Comparison of ENCODE assay signal across 8 cellular contexts in the genomic region with DNA sequence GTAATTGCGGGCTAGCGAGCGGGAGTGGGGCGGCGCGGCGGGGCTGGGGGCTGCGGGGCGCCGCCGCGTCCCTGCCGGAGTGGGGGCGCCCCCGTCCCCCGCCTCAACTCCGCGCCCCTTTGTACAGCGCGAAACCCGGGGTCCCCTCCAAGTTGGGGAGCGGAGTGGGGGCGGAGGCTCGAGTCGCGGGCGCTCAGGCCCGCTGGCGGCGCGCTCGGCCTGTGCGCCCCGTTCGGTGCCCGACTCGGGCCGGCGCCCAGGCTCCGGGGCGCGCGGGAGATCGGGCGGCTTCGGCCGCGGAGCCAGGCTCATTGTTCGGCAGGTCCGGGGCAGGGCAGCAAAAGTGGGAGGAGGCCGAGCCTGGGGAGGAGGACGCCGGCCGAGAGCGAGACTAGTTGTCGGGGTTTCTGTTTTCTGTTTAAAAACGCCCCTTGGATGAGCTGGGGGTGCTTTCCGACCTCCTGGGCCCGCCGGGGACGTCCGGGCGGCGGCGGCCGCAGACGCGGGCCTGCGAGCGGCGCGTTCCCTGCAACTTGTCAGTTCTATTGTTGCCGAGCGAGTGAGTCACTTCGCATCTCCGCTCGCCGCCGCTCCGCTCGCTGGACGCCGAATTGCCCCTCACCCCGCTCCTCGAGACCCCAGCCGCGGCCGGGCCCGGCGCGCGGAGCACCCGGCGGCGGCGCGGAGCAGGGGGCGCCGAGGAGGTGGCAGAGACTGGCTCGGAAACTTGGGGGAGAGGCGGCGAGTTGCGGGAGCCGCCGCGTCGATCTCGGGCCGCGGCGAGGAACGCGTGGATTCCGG. TPM values are rescaled to one million over a fixed set of nuclear protein-coding genes. Genes with fewer than 3 reads are reported as not detected.
DNase-seq lines count a peak whose midpoint lies in the region; ATAC-seq and TF ChIP-seq lines count a peak whose summit lies in the region.

No MANE protein-coding gene starts in this region.

- no peaks in the 10 kb centered on the region for H3K27me3 ChIP-seq in Caco-2 (replicated peaks; ENCODE audit: control insufficient read depth, insufficient read depth, low read length)
- no peaks in the 10 kb centered on the region for H3K27me3 ChIP-seq in gastrocnemius medialis

- H3K27ac Mint-ChIP-seq in Caco-2 (ENCODE audit: unreplicated experiment) = peak overlapping the region; percentile 97
- peak overlapping the region; percentile 71 for H3K27ac Mint-ChIP-seq in T-helper 2 cell treated with Interferon-gamma antibody and Interleukin-4, amounts not matched to agents 5 μg/mL and 100 μg/mL, for 36 hours

- H3K36me3 Mint-ChIP-seq in Caco-2 (ENCODE audit: insufficient read depth, unreplicated experiment) = peaks cover 23% of the 10 kb centered on the region
- H3K36me3 Mint-ChIP-seq in T-helper 2 cell treated with Interferon-gamma antibody and Interleukin-4, amounts not matched to agents 5 μg/mL and 100 μg/mL, for 36 hours (ENCODE audit: low read depth) = peaks cover 24% of the 10 kb centered on the region

- CTCF ChIA-PET in Caco-2 (lab: Charles Lee) = interaction anchor here (0.6 to 1.1 kb wide), 5 partner anchors 31 to 454 kb away, joined by 3 to 10 read pairs (median 4); a partner anchor contains a TSS

- H3K4me3 ChIP-seq in Caco-2 (ENCODE audit: low read depth, low read length) (peak overlapping the region; percentile 92), astrocyte of the cerebellum (ENCODE audit: low read depth, low read length) (peak overlapping the region; percentile 81), gastrocnemius medialis (peak overlapping the region; percentile 83 to 91 (median 87))

- TF ChIP-seq CTCF in Caco-2 (IDR thresholded peaks at IDR 0.05; ENCODE audit: insufficient read depth in 1 of 2, low read depth in 1 of 2, low read length in 1 of 2, severe bottlenecking in 1 of 2, unreplicated experiment in 1 of 2) (no peak), astrocyte of the cerebellum (IDR thresholded peaks at IDR 0.05; ENCODE audit: low read depth, low read length, missing control alignments) (no peak), gastrocnemius medialis (IDR thresholded peaks at IDR 0.05 in 4 of 5, conservative IDR thresholded peaks at IDR 0.05 in 1 of 5) (no peak)

- H3K4me3 Mint-ChIP-seq in Caco-2 (ENCODE audit: unreplicated experiment) = peak overlapping the region; percentile 99
- peak overlapping the region; percentile 88 for H3K4me3 Mint-ChIP-seq in T-helper 2 cell treated with Interferon-gamma antibody and Interleukin-4, amounts not matched to agents 5 μg/mL and 100 μg/mL, for 36 hours

- DNase-seq in Caco-2 (peak; percentile 61 to 66), HT-29 (ENCODE audit: low spot score) (peak; percentile 75), astrocyte of the cerebellum (ENCODE audit: low read depth) (peak; percentile 27), hypothalamus (lab: John Stamatoyannopoulos, UW) (peak in 35 of 51 donors; percentile 11 to 72 (median 43)), gastrocnemius medialis (peak; percentile 28 to 52), KBM-7 (no peak)
- DNase-seq in T-helper 2 cell treated with Interferon-gamma antibody and Interleukin-4, amounts not matched to agents 5 μg/mL and 100 μg/mL, for 36 hours (ENCODE audit: low spot score) = peak; percentile 59

- no peaks in the 10 kb centered on the region for H3K27me3 Mint-ChIP-seq in Caco-2 (ENCODE audit: insufficient read depth, unreplicated experiment)
- H3K27me3 Mint-ChIP-seq in T-helper 2 cell treated with Interferon-gamma antibody and Interleukin-4, amounts not matched to agents 5 μg/mL and 100 μg/mL, for 36 hours (ENCODE audit: low read depth) = no peaks in the 10 kb centered on the region

- H3K9me3 ChIP-seq in Caco-2 (no peaks in the 10 kb centered on the region), gastrocnemius medialis (no peaks in the 10 kb centered on the region)

- in situ Hi-C loops in astrocyte of the cerebellum (cut with HindIII; ENCODE audit: low sequenced_read_pairs) = no loop called here
- in situ Hi-C loops in gastrocnemius medialis (cut with MboI; ENCODE audit: low sequenced_read_pairs in 4 of 4) = loop anchor here (25.0 kb wide), 2 partner anchors 218 to 393 kb away; no protein-coding TSS in a partner anchor
- in situ Hi-C loops in KBM-7 (cut with MboI; ENCODE audit: low pct_unique_long_range_greater_than_20kb, low sequenced_read_pairs) = loop anchor here (25.0 kb wide), 1 partner anchor 393 kb away; no protein-coding TSS in a partner anchor

- POLR2A ChIA-PET in Caco-2 (lab: Charles Lee) = interaction anchor here (0.6 to 1.3 kb wide), 3 partner anchors 31 to 172 kb away, joined by 3 to 16 read pairs (median 3); no protein-coding TSS in a partner anchor

- no peaks in the 10 kb centered on the region for H3K9me3 Mint-ChIP-seq in Caco-2 (ENCODE audit: unreplicated experiment)
- H3K9me3 Mint-ChIP-seq in T-helper 2 cell treated with Interferon-gamma antibody and Interleukin-4, amounts not matched to agents 5 μg/mL and 100 μg/mL, for 36 hours = no peaks in the 10 kb centered on the region

- peaks cover 8% of the 10 kb centered on the region for H3K4me1 Mint-ChIP-seq in Caco-2 (ENCODE audit: low read depth, unreplicated experiment)
- H3K4me1 Mint-ChIP-seq in T-helper 2 cell treated with Interferon-gamma antibody and Interleukin-4, amounts not matched to agents 5 μg/mL and 100 μg/mL, for 36 hours (ENCODE audit: low read depth) = peaks cover 30% of the 10 kb centered on the region

- ATAC-seq in GM19467 (IDR thresholded peaks at IDR 0.05; ENCODE audit: unreplicated experiment) (peak; percentile 23), gastrocnemius medialis (peak; percentile 68 to 69)

- intact Hi-C loops in Caco-2 (cut with micrococcal nuclease; ENCODE audit: unreplicated experiment) = loop anchor here (1.0 to 2.0 kb wide), 3 partner anchors 32 to 220 kb away; no protein-coding TSS in a partner anchor
- intact Hi-C loops in gastrocnemius medialis (cut with DNase I; ENCODE audit: low total_unique reads) = loop anchor here (1.0 to 5.0 kb wide), 5 partner anchors 32 to 387 kb away; a partner anchor contains a TSS

- H3K36me3 ChIP-seq in Caco-2 (ENCODE audit: control insufficient read depth, insufficient read depth, low read length) (no peaks in the 10 kb centered on the region), gastrocnemius medialis (no peaks in the 10 kb centered on the region)

- BruUV-seq in Caco-2 (replicated peaks; lab: Mats Ljungman, UMichigan) = no TSS peak

- peak; percentile 8 to 32 for TF ChIP-seq POLR2A in gastrocnemius medialis (IDR thresholded peaks at IDR 0.05)

- H3K4me1 ChIP-seq in Caco-2 = peaks cover 22% of the 10 kb centered on the region
- peaks cover 48 to 51% of the 10 kb centered on the region in 2 donors for H3K4me1 ChIP-seq in gastrocnemius medialis

- peak overlapping the region; percentile 90 to 94 (median 92) for H3K27ac ChIP-seq in gastrocnemius medialis

RNA-seq across cellular contexts. Expression of a gene that starts 0.7 kb away (rescaled TPM):
- total RNA-seq in Caco-2 (2022) (64.4 and 68.8 TPM in 2 replicates), gastrocnemius medialis (10 to 100 TPM; 34.9 to 63.0 (median 51.4) TPM)
- total RNA-seq in HT-29 (2014; rRNA removed; shearing (Covaris generic)) = 154 and 155 TPM in 2 replicates
